Comparison of ENCODE assay signal across 9 cellular contexts in genomic region chr10:131929122-131929845, GRCh38. TPM values are rescaled to one million over a fixed set of nuclear protein-coding genes. Genes with fewer than 3 reads are reported as not detected.
DNase-seq lines count a peak whose midpoint lies in the region; ATAC-seq lines count a peak whose summit lies in the region.
"Had no signal": no experiment of that assay in that cellular context is flagged by ENCODE, and none has a peak within 500 bp of the region (broad histone marks: within the 10 kb centered on the region; RNA-seq: fewer than 3 reads in every experiment).

No MANE protein-coding gene starts in this region.

- DNase-seq in activated T-cell treated with anti-CD3 and anti-CD28 coated beads, Interleukin-2, amount 50 U/mL, for 4 hours = no peak
- no peak for DNase-seq in activated T-cell treated with anti-CD3 and anti-CD28 coated beads, Interleukin-2, amount 50 U/mL, for 1 hour
- DNase-seq in activated naive CD8-positive, alpha-beta T cell treated with anti-CD3 and anti-CD28 coated beads, Interleukin-2, amount 10 ng/mL, durations not matched to agents 7 days and 5 days = no peak
- DNase-seq in islet precursor cell = peak; percentile 67
- no peak for DNase-seq in HPDE6-E6E7 (ENCODE audit: extremely low spot score)
- DNase-seq: effector memory CD4-positive, alpha-beta T cell had no signal

- no peaks in the 10 kb centered on the region for H3K27me3 Mint-ChIP-seq in activated T-cell treated with anti-CD3 and anti-CD28 coated beads, Interleukin-2, amount 50 U/mL, for 4 hours (ENCODE audit: low read depth)
- no peaks in the 10 kb centered on the region for H3K27me3 Mint-ChIP-seq in activated naive CD8-positive, alpha-beta T cell treated with anti-CD3 and anti-CD28 coated beads, Interleukin-2, amount 10 ng/mL, durations not matched to agents 7 days and 5 days
- no peaks in the 10 kb centered on the region for H3K27me3 Mint-ChIP-seq in stimulated activated memory B cell treated with anti-CD40 and anti-IgM and Interleukin-4, amounts not matched to agents 10 μg/mL and 1 μg/mL and 100 μg/mL, for 72 hours

- H3K9me3 Mint-ChIP-seq in activated T-cell treated with anti-CD3 and anti-CD28 coated beads, Interleukin-2, amount 50 U/mL, for 4 hours = no peaks in the 10 kb centered on the region
- peaks cover 9% of the 10 kb centered on the region for H3K9me3 Mint-ChIP-seq in activated naive CD8-positive, alpha-beta T cell treated with anti-CD3 and anti-CD28 coated beads, Interleukin-2, amount 10 ng/mL, durations not matched to agents 7 days and 5 days
- peaks cover 3% of the 10 kb centered on the region for H3K9me3 Mint-ChIP-seq in stimulated activated memory B cell treated with anti-CD40 and anti-IgM and Interleukin-4, amounts not matched to agents 10 μg/mL and 1 μg/mL and 100 μg/mL, for 72 hours

- POLR2A ChIA-PET in activated naive CD8-positive, alpha-beta T cell treated with anti-CD3 and anti-CD28 coated beads, Interleukin-2, amount 10 ng/mL, durations not matched to agents 7 days and 5 days (lab: Charles Lee) = no interaction called here

- H3K27ac Mint-ChIP-seq in activated naive CD8-positive, alpha-beta T cell treated with anti-CD3 and anti-CD28 coated beads, Interleukin-2, amount 10 ng/mL, durations not matched to agents 7 days and 5 days = no peak overlapping the region
- peak overlapping the region; percentile 66 for H3K27ac Mint-ChIP-seq in stimulated activated memory B cell treated with anti-CD40 and anti-IgM and Interleukin-4, amounts not matched to agents 10 μg/mL and 1 μg/mL and 100 μg/mL, for 72 hours

- ATAC-seq in activated T-cell treated with anti-CD3 and anti-CD28 coated beads, Interleukin-2, amount 50 U/mL, for 4 hours = no peak
- ATAC-seq in activated naive CD8-positive, alpha-beta T cell treated with anti-CD3 and anti-CD28 coated beads, Interleukin-2, amount 10 ng/mL, durations not matched to agents 7 days and 5 days (ENCODE audit: low read depth) = peak; percentile 12
- ATAC-seq in stimulated activated memory B cell treated with anti-CD40 and anti-IgM and Interleukin-4, amounts not matched to agents 10 μg/mL and 1 μg/mL and 100 μg/mL, for 72 hours = no peak
- ATAC-seq in GM21367 (IDR thresholded peaks at IDR 0.05; ENCODE audit: unreplicated experiment) (no peak), HG03025 (IDR thresholded peaks at IDR 0.05; ENCODE audit: low FRiP score, unreplicated experiment) (no peak)

- peaks cover 75% of the 10 kb centered on the region for H3K4me1 Mint-ChIP-seq in activated T-cell treated with anti-CD3 and anti-CD28 coated beads, Interleukin-2, amount 50 U/mL, for 4 hours (ENCODE audit: low read depth)
- H3K4me1 Mint-ChIP-seq in activated naive CD8-positive, alpha-beta T cell treated with anti-CD3 and anti-CD28 coated beads, Interleukin-2, amount 10 ng/mL, durations not matched to agents 7 days and 5 days = peaks cover 56% of the 10 kb centered on the region
- H3K4me1 Mint-ChIP-seq in stimulated activated memory B cell treated with anti-CD40 and anti-IgM and Interleukin-4, amounts not matched to agents 10 μg/mL and 1 μg/mL and 100 μg/mL, for 72 hours = peaks cover 64% of the 10 kb centered on the region

- peaks cover 25% of the 10 kb centered on the region for H3K36me3 Mint-ChIP-seq in activated T-cell treated with anti-CD3 and anti-CD28 coated beads, Interleukin-2, amount 50 U/mL, for 4 hours (ENCODE audit: insufficient read depth)
- H3K36me3 Mint-ChIP-seq in activated naive CD8-positive, alpha-beta T cell treated with anti-CD3 and anti-CD28 coated beads, Interleukin-2, amount 10 ng/mL, durations not matched to agents 7 days and 5 days = peaks cover 19% of the 10 kb centered on the region
- H3K36me3 Mint-ChIP-seq in stimulated activated memory B cell treated with anti-CD40 and anti-IgM and Interleukin-4, amounts not matched to agents 10 μg/mL and 1 μg/mL and 100 μg/mL, for 72 hours = peaks cover 30% of the 10 kb centered on the region

- peak overlapping the region; percentile 7 for H3K4me3 Mint-ChIP-seq in activated T-cell treated with anti-CD3 and anti-CD28 coated beads, Interleukin-2, amount 50 U/mL, for 4 hours
- no peak overlapping the region for H3K4me3 Mint-ChIP-seq in activated naive CD8-positive, alpha-beta T cell treated with anti-CD3 and anti-CD28 coated beads, Interleukin-2, amount 10 ng/mL, durations not matched to agents 7 days and 5 days
- peak overlapping the region; percentile 57 for H3K4me3 Mint-ChIP-seq in stimulated activated memory B cell treated with anti-CD40 and anti-IgM and Interleukin-4, amounts not matched to agents 10 μg/mL and 1 μg/mL and 100 μg/mL, for 72 hours

RNA-seq across cellular contexts. Expression of gene PPP2R2D, which starts 28.5 kb away (rescaled TPM):
- total RNA-seq in activated T-cell treated with anti-CD3 and anti-CD28 coated beads, Interleukin-2, amount 50 U/mL, for 4 hours = 10 to 100 TPM; 22.6 to 25.7 (median 24.1) TPM
- 10 to 100 TPM; 39.9 to 45.6 TPM for total RNA-seq in activated naive CD8-positive, alpha-beta T cell treated with anti-CD3 and anti-CD28 coated beads, Interleukin-2, amount 10 ng/mL, durations not matched to agents 7 days and 5 days

RNA-seq across cellular contexts. Expression of gene BNIP3, which starts 52.4 kb away (rescaled TPM):
- total RNA-seq in activated T-cell treated with anti-CD3 and anti-CD28 coated beads, Interleukin-2, amount 50 U/mL, for 4 hours = 10 to 100 TPM; 36.5 to 40.5 (median 38.6) TPM
- 10 to 100 TPM; 67.0 to 69.4 TPM for total RNA-seq in activated naive CD8-positive, alpha-beta T cell treated with anti-CD3 and anti-CD28 coated beads, Interleukin-2, amount 10 ng/mL, durations not matched to agents 7 days and 5 days
